In genomic region chr4:97900187-97900586, GRCh38 we compare ENCODE assay signal across 8 cellular contexts.
"Had no signal": no experiment of that assay in that cellular context is flagged by ENCODE, and none has a peak within 500 bp of the region (broad histone marks: within the 10 kb centered on the region; RNA-seq: fewer than 3 reads in every experiment).

No MANE protein-coding gene starts in this region.

- H3K9me3 ChIP-seq: HAP-1 had no signal

- H3K36me3 ChIP-seq: HAP-1 had no signal

- DNase-seq: GM23248, GOT3, H7, HFFc6, IMR-90 had no signal

- ATAC-seq: HCT116, K562 had no signal

- H3K27ac Mint-ChIP-seq: HFFc6 had no signal

- H3K4me3 ChIP-seq: GM23248, HAP-1, K562 had no signal

- H3K4me3 Mint-ChIP-seq: HFFc6 had no signal

- H3K27ac ChIP-seq: GM23248 had no signal
